In genomic region chr12:57116580-57117281, GRCh38 we compare ENCODE assay signal across 39 cellular contexts. TPM values are rescaled to one million over a fixed set of nuclear protein-coding genes. Genes with fewer than 3 reads are reported as not detected.
"Had no signal": no experiment of that assay in that cellular context is flagged by ENCODE, and none has a peak within 500 bp of the region (broad histone marks: within the 10 kb centered on the region; RNA-seq: fewer than 3 reads in every experiment).

No MANE protein-coding gene starts in this region.

- H3K4me3 ChIP-seq: adrenal gland, coronary artery, esophagus muscularis mucosa, gastrocnemius medialis, heart left ventricle had no signal

- H3K27me3 Mint-ChIP-seq: activated CD4-positive, alpha-beta memory T cell treated with anti-CD3 and anti-CD28 coated beads for 36 hours; activated CD4-positive, alpha-beta T cell treated with anti-CD3 and anti-CD28 coated beads for 36 hours; activated naive CD4-positive, alpha-beta T cell treated with anti-CD3 and anti-CD28 coated beads, Interleukin-2, amount 50 U/mL, for 24 hours; activated naive CD8-positive, alpha-beta T cell treated with anti-CD3 and anti-CD28 coated beads for 36 hours; activated naive CD8-positive, alpha-beta T cell treated with anti-CD3 and anti-CD28 coated beads, Interleukin-2, amount 50 U/mL, for 24 hours; central memory CD8-positive, alpha-beta T cell; effector memory CD8-positive, alpha-beta T cell had no signal

- ATAC-seq: activated CD4-positive, alpha-beta T cell treated with anti-CD3 and anti-CD28 coated beads for 36 hours; activated CD8-positive, alpha-beta memory T cell treated with anti-CD3 and anti-CD28 coated beads, Interleukin-2, amount 10 ng/mL, durations not matched to agents 7 days and 5 days; activated CD8-positive, alpha-beta T cell treated with anti-CD3 and anti-CD28 coated beads, Interleukin-2, amount 10 ng/mL, durations not matched to agents 7 days and 5 days; activated naive CD8-positive, alpha-beta T cell treated with anti-CD3 and anti-CD28 coated beads, Interleukin-2, amount 50 U/mL, for 24 hours; effector memory CD8-positive, alpha-beta T cell; foreskin keratinocyte; gastrocnemius medialis; heart left ventricle; T-helper 17 cell had no signal

- H3K27ac Mint-ChIP-seq: activated CD4-positive, alpha-beta memory T cell treated with anti-CD3 and anti-CD28 coated beads for 36 hours; activated CD4-positive, alpha-beta T cell treated with anti-CD3 and anti-CD28 coated beads for 36 hours; activated CD4-positive, alpha-beta T cell treated with anti-CD3 and anti-CD28 coated beads, Interleukin-2, amount 10 ng/mL, durations not matched to agents 24 days and 14 days; activated CD8-positive, alpha-beta memory T cell treated with anti-CD3 and anti-CD28 coated beads, Interleukin-2, amount 10 ng/mL, durations not matched to agents 7 days and 5 days; activated CD8-positive, alpha-beta T cell treated with anti-CD3 and anti-CD28 coated beads, Interleukin-2, amount 10 ng/mL, durations not matched to agents 7 days and 5 days; activated naive CD4-positive, alpha-beta T cell treated with anti-CD3 and anti-CD28 coated beads for 36 hours; activated naive CD4-positive, alpha-beta T cell treated with anti-CD3 and anti-CD28 coated beads, Interleukin-2, amount 50 U/mL, for 24 hours; activated naive CD8-positive, alpha-beta T cell treated with anti-CD3 and anti-CD28 coated beads for 36 hours; activated naive CD8-positive, alpha-beta T cell treated with anti-CD3 and anti-CD28 coated beads, Interleukin-2, amount 50 U/mL, for 24 hours; activated T-helper 1 cell treated with anti-CD3 and anti-CD28 coated beads, Interleukin-12 subunit alpha, Interleukin-12 subunit beta, Interleukin-2, Interleukin-4 antibody, amounts not matched to agents 30 ng/mL and 10 ng/mL and 1 ng/mL, durations not matched to agents 14 hours and 24 hours and 36 hours; activated T-helper 2 cell treated with anti-CD3 and anti-CD28 coated beads, Interferon-gamma antibody, Interleukin-2, Interleukin-4, amounts not matched to agents 10 μg/mL and 5 μg/mL and 100 μg/mL, durations not matched to agents 14 hours and 24 hours and 36 hours; effector memory CD8-positive, alpha-beta T cell; T-helper 17 cell; T-helper 2 cell treated with Interferon-gamma antibody and Interleukin-4, amounts not matched to agents 5 μg/mL and 100 μg/mL, for 36 hours had no signal

- H3K9me3 ChIP-seq: adrenal gland, esophagus muscularis mucosa, gastrocnemius medialis, heart left ventricle had no signal

- H3K4me3 Mint-ChIP-seq: activated CD4-positive, alpha-beta memory T cell treated with anti-CD3 and anti-CD28 coated beads for 36 hours; activated CD4-positive, alpha-beta T cell treated with anti-CD3 and anti-CD28 coated beads for 36 hours; activated CD4-positive, alpha-beta T cell treated with anti-CD3 and anti-CD28 coated beads, Interleukin-2, amount 10 ng/mL, durations not matched to agents 24 days and 14 days; activated CD8-positive, alpha-beta memory T cell treated with anti-CD3 and anti-CD28 coated beads, Interleukin-2, amount 10 ng/mL, durations not matched to agents 7 days and 5 days; activated CD8-positive, alpha-beta T cell treated with anti-CD3 and anti-CD28 coated beads, Interleukin-2, amount 10 ng/mL, durations not matched to agents 7 days and 5 days; activated naive CD4-positive, alpha-beta T cell treated with anti-CD3 and anti-CD28 coated beads for 36 hours; activated naive CD4-positive, alpha-beta T cell treated with anti-CD3 and anti-CD28 coated beads, Interleukin-2, amount 50 U/mL, for 24 hours; activated naive CD8-positive, alpha-beta T cell treated with anti-CD3 and anti-CD28 coated beads for 36 hours; activated naive CD8-positive, alpha-beta T cell treated with anti-CD3 and anti-CD28 coated beads, Interleukin-2, amount 50 U/mL, for 24 hours; activated T-helper 1 cell treated with anti-CD3 and anti-CD28 coated beads, Interleukin-12 subunit alpha, Interleukin-12 subunit beta, Interleukin-2, Interleukin-4 antibody, amounts not matched to agents 30 ng/mL and 10 ng/mL and 1 ng/mL, durations not matched to agents 14 hours and 24 hours and 36 hours; central memory CD8-positive, alpha-beta T cell; effector memory CD8-positive, alpha-beta T cell; T-helper 17 cell; T-helper 2 cell treated with Interferon-gamma antibody and Interleukin-4, amounts not matched to agents 5 μg/mL and 100 μg/mL, for 36 hours had no signal

- H3K36me3 ChIP-seq: adrenal gland, brain microvascular endothelial cell, esophagus muscularis mucosa, gastrocnemius medialis, heart left ventricle had no signal

- H3K9me3 Mint-ChIP-seq: activated CD4-positive, alpha-beta memory T cell treated with anti-CD3 and anti-CD28 coated beads for 36 hours; activated CD4-positive, alpha-beta T cell treated with anti-CD3 and anti-CD28 coated beads, Interleukin-2, amount 10 ng/mL, durations not matched to agents 24 days and 14 days; activated naive CD4-positive, alpha-beta T cell treated with anti-CD3 and anti-CD28 coated beads for 36 hours; activated naive CD4-positive, alpha-beta T cell treated with anti-CD3 and anti-CD28 coated beads, Interleukin-2, amount 50 U/mL, for 24 hours; activated naive CD8-positive, alpha-beta T cell treated with anti-CD3 and anti-CD28 coated beads for 36 hours; activated naive CD8-positive, alpha-beta T cell treated with anti-CD3 and anti-CD28 coated beads, Interleukin-2, amount 50 U/mL, for 24 hours; activated T-helper 1 cell treated with anti-CD3 and anti-CD28 coated beads, Interleukin-12 subunit alpha, Interleukin-12 subunit beta, Interleukin-2, Interleukin-4 antibody, amounts not matched to agents 30 ng/mL and 10 ng/mL and 1 ng/mL, durations not matched to agents 14 hours and 24 hours and 36 hours; activated T-helper 2 cell treated with anti-CD3 and anti-CD28 coated beads, Interferon-gamma antibody, Interleukin-2, Interleukin-4, amounts not matched to agents 10 μg/mL and 5 μg/mL and 100 μg/mL, durations not matched to agents 14 hours and 24 hours and 36 hours; central memory CD8-positive, alpha-beta T cell; effector memory CD8-positive, alpha-beta T cell; T-helper 2 cell treated with Interferon-gamma antibody and Interleukin-4, amounts not matched to agents 5 μg/mL and 100 μg/mL, for 36 hours had no signal

- DNase-seq: activated CD4-positive, alpha-beta memory T cell treated with anti-CD3 and anti-CD28 coated beads for 36 hours; activated CD4-positive, alpha-beta T cell treated with anti-CD3 and anti-CD28 coated beads for 36 hours; activated CD4-positive, alpha-beta T cell treated with anti-CD3 and anti-CD28 coated beads, Interleukin-2, amount 10 ng/mL, durations not matched to agents 24 days and 14 days; activated CD4-positive, CD25-positive, alpha-beta regulatory T cell; activated CD4-positive, CD25-positive, alpha-beta regulatory T cell treated with anti-CD3 and anti-CD28 coated beads, Interleukin-2, amount 50 U/mL, for 72 hours; activated CD8-positive, alpha-beta memory T cell treated with anti-CD3 and anti-CD28 coated beads, Interleukin-2, amount 10 ng/mL, durations not matched to agents 7 days and 5 days; activated CD8-positive, alpha-beta memory T cell treated with anti-CD3 and anti-CD28 coated beads, Interleukin-2, amount 50 U/mL, for 4 hours; activated CD8-positive, alpha-beta T cell treated with anti-CD3 and anti-CD28 coated beads, Interleukin-2, amount 10 ng/mL, durations not matched to agents 7 days and 5 days; activated effector memory CD4-positive, alpha-beta T cell treated with anti-CD3 and anti-CD28 coated beads, Interleukin-2, amount 50 U/mL, for 16 hours; activated naive CD4-positive, alpha-beta T cell treated with anti-CD3 and anti-CD28 coated beads for 36 hours; activated naive CD8-positive, alpha-beta T cell treated with anti-CD3 and anti-CD28 coated beads for 36 hours; activated naive CD8-positive, alpha-beta T cell treated with anti-CD3 and anti-CD28 coated beads, Interleukin-2, amount 50 U/mL, for 24 hours; activated T-cell treated with anti-CD3 and anti-CD28 coated beads, Interleukin-2, amount 50 U/mL, for 1 hour; activated T-cell treated with anti-CD3 and anti-CD28 coated beads, Interleukin-2, amount 50 U/mL, for 48 hours; adrenal gland; amygdala; aorta; brain microvascular endothelial cell; dermis blood vessel endothelial cell; effector CD4-positive, alpha-beta T cell; effector memory CD8-positive, alpha-beta T cell; erythroblast; foreskin keratinocyte; gastrocnemius medialis; glutamatergic neuron; heart left ventricle; T-helper 17 cell; T1000 had no signal

- H3K27ac ChIP-seq: adrenal gland, brain microvascular endothelial cell, coronary artery, esophagus muscularis mucosa, foreskin keratinocyte, gastrocnemius medialis, heart left ventricle had no signal

- H3K27me3 ChIP-seq: adrenal gland, brain microvascular endothelial cell, esophagus muscularis mucosa, foreskin keratinocyte, gastrocnemius medialis, heart left ventricle had no signal

- H3K36me3 Mint-ChIP-seq: activated CD4-positive, alpha-beta memory T cell treated with anti-CD3 and anti-CD28 coated beads for 36 hours; activated CD8-positive, alpha-beta memory T cell treated with anti-CD3 and anti-CD28 coated beads, Interleukin-2, amount 10 ng/mL, durations not matched to agents 7 days and 5 days; activated naive CD4-positive, alpha-beta T cell treated with anti-CD3 and anti-CD28 coated beads, Interleukin-2, amount 50 U/mL, for 24 hours had no signal

- FAIRE-seq: bronchial epithelial cell had no signal

RNA-seq across cellular contexts. Expression of gene LRP1-AS, which starts 30.7 kb away (rescaled TPM):
- total RNA-seq: activated CD4-positive, alpha-beta memory T cell treated with anti-CD3 and anti-CD28 coated beads for 36 hours; activated CD4-positive, alpha-beta T cell treated with anti-CD3 and anti-CD28 coated beads for 36 hours; activated CD4-positive, alpha-beta T cell treated with anti-CD3 and anti-CD28 coated beads, Interleukin-2, amount 10 ng/mL, durations not matched to agents 24 days and 14 days; activated CD8-positive, alpha-beta memory T cell treated with anti-CD3 and anti-CD28 coated beads for 36 hours; activated CD8-positive, alpha-beta memory T cell treated with anti-CD3 and anti-CD28 coated beads, Interleukin-2, amount 10 ng/mL, durations not matched to agents 7 days and 5 days; activated CD8-positive, alpha-beta T cell treated with anti-CD3 and anti-CD28 coated beads, Interleukin-2, amount 10 ng/mL, durations not matched to agents 7 days and 5 days; activated naive CD4-positive, alpha-beta T cell treated with anti-CD3 and anti-CD28 coated beads for 36 hours; activated naive CD8-positive, alpha-beta T cell treated with anti-CD3 and anti-CD28 coated beads for 36 hours; activated T-helper 1 cell treated with anti-CD3 and anti-CD28 coated beads, Interleukin-12 subunit alpha, Interleukin-12 subunit beta, Interleukin-2, Interleukin-4 antibody, amounts not matched to agents 30 ng/mL and 10 ng/mL and 1 ng/mL, durations not matched to agents 14 hours and 24 hours and 36 hours; activated T-helper 2 cell treated with anti-CD3 and anti-CD28 coated beads, Interferon-gamma antibody, Interleukin-2, Interleukin-4, amounts not matched to agents 10 μg/mL and 5 μg/mL and 100 μg/mL, durations not matched to agents 14 hours and 24 hours and 36 hours; adrenal gland; aorta; bronchial epithelial cell; cardiac septum; cerebellum; dermis blood vessel endothelial cell; esophagus muscularis mucosa; foreskin keratinocyte; gastrocnemius medialis; heart left ventricle; T-helper 17 cell had no signal
- polyA plus RNA-seq: adrenal gland, aorta, foreskin keratinocyte, heart left ventricle had no signal
